8 cellular contexts compared by ENCODE assay signal in the genomic region with DNA sequence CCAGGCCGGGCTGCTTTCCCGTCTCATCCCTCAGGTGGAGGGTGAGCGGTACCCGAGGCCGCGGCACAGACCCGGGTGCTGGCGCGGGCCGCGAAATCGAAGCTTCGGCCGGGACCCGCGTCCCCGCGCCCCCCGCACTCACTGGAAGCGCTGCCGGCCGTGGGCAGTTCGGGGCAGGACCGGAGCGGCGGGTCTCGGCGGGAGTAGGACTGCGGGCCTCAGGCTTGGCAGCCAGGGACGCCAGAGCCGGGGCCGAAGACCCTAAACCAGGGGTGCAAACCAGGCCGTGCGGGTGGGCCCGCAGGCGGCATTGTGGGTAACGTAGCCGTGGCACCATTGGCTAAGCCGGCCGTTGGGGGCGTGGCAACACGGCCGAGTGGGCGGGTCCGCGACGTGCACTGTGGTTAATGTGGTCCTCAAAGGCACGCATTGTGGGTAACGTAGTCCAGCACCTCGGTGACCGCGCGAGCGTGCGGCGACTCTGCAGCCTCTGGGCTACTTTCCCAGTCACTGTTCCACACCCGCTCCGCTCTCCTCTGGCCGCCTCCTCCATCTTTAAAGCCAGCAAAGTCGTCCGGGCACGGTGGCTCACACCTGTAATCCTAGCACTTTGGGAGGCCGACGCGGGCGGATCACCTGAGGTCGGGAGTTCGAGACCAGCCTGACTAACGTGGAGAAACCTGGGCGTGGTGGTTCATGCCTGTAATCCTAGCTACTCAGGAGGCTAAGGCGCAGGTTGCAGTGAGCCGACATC. TPM values are rescaled to one million over a fixed set of nuclear protein-coding genes. Genes with fewer than 3 reads are reported as not detected.
DNase-seq lines count a peak whose midpoint lies in the region; ATAC-seq and TF ChIP-seq lines count a peak whose summit lies in the region.

A gene (minus strand): TSS at position 288 of the 754 bp plus-strand sequence. CDS start 1,184 bp downstream, outside the sequence.

- peak within 1 kb of the TSS; percentile 86 for H3K4me3 ChIP-seq in epithelial cell of esophagus (ENCODE audit: low read length)
- peak within 1 kb of the TSS; percentile 83 for H3K4me3 ChIP-seq in mononuclear cell (ENCODE audit: low read length)

- peaks cover 15 to 24% (median 18%) of the 10 kb centered on the region in 3 donors for H3K4me1 Mint-ChIP-seq in IgD-negative memory B cell

- H3K27me3 Mint-ChIP-seq in IgD-negative memory B cell, result no peaks in the 10 kb centered on the region

- peak within 1 kb of the TSS; percentile 48 to 96 (median 88) for H3K27ac Mint-ChIP-seq in IgD-negative memory B cell

- peak; percentile 94 for DNase-seq in DMS153 (lab: John Stamatoyannopoulos, UW)
- peak; percentile 98 for DNase-seq in OCI-M1 (lab: John Stamatoyannopoulos, UW)
- DNase-seq in activated T-cell treated with anti-CD3 and anti-CD28 coated beads for 24 hours (ENCODE audit: low read depth), result peak; percentile 97
- peak; percentile 97 for DNase-seq in epithelial cell of esophagus (ENCODE audit: low read depth)
- DNase-seq in stimulated activated CD8-positive, alpha-beta memory T cell treated with anti-CD3 and anti-CD28 coated beads, Interleukin-2, amount 100 ng/mL, for 48 hours (ENCODE audit: low read depth in 2 of 2), result peak; percentile 95 to 98

- H3K9me3 Mint-ChIP-seq in IgD-negative memory B cell, result no peaks in the 10 kb centered on the region

- no peak for TF ChIP-seq CTCF in epithelial cell of esophagus (IDR thresholded peaks at IDR 0.05; ENCODE audit: insufficient read depth, low read depth, low read length, missing control alignments)

- H3K4me3 Mint-ChIP-seq in IgD-negative memory B cell, result peak within 1 kb of the TSS; percentile 92 to 98 (median 94)

- peaks cover 31% of the 10 kb centered on the region for H3K4me1 ChIP-seq in mononuclear cell (ENCODE audit: insufficient read depth, low read length)

- H3K27me3 ChIP-seq in mononuclear cell (ENCODE audit: insufficient read depth, low read length), result no peaks in the 10 kb centered on the region

- H3K36me3 Mint-ChIP-seq in IgD-negative memory B cell, result no peaks in the 10 kb centered on the region

- no peaks in the 10 kb centered on the region for H3K9me3 ChIP-seq in mononuclear cell (ENCODE audit: low read depth, low read length)

- peak; percentile 87 for ATAC-seq in GM21576 (IDR thresholded peaks at IDR 0.05; ENCODE audit: unreplicated experiment)

RNA-seq across cellular contexts. Expression of the gene that starts here (rescaled TPM):
- polyA plus RNA-seq in IgD-negative memory B cell, result 17.8 TPM
- total RNA-seq in mononuclear cell, result 7.7 TPM

Comparison
In these comparisons a context has a peak if more than half of its experiments do, and no peak if none do; other contexts are left out.
1. Peak in every context shown above with its lines: DNase-seq, ATAC-seq and H3K4me3 ChIP-seq.